In the genomic region with DNA sequence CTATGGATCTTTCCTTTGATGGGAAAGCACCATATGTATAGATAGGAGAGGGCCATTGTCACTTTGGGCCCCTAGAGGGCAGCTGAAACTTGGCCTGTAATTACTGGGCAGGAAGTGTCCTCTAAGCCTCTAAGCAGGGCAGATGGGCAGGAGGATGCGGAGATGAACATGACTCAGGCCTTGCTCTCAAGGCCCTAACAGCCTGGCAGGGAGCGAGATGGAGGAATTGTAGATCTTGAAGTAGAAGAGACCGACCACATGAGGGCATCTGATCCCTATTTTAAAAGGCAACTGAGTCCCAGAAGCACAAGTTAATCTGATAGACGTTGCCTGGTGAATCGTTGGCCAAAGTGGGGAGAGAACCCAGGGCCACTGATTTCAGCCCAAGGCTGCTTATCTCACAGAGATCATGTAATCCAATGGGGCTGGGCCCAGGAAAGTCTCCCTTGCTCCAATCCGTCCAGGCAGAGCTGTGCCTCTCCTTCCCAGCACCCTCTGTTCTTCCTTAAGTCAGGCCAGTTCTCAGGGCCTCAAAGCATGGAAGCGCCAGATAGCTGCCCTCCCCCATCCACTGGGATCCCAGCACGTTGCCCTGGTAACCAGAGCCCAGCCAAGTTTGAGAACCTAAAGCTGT, we compare ENCODE assay signal across 8 cellular contexts. TPM values are rescaled to one million over a fixed set of nuclear protein-coding genes. Genes with fewer than 3 reads are reported as not detected.
DNase-seq lines count a peak whose midpoint lies in the region; ATAC-seq lines count a peak whose summit lies in the region.

No MANE protein-coding gene starts in this region.

- no peaks in the 10 kb centered on the region for H3K9me3 Mint-ChIP-seq in memory B cell

- no peak overlapping the region for H3K4me3 Mint-ChIP-seq in memory B cell

- H3K27ac Mint-ChIP-seq in memory B cell, result no peak overlapping the region

- H3K36me3 Mint-ChIP-seq in memory B cell, result no peaks in the 10 kb centered on the region

- peaks cover 5% of the 10 kb centered on the region for H3K27me3 Mint-ChIP-seq in memory B cell

- ATAC-seq in memory B cell (ENCODE audit: low read depth) (peak; percentile 85), GM21737 (IDR thresholded peaks at IDR 0.05; ENCODE audit: unreplicated experiment) (no peak), HG03439 (IDR thresholded peaks at IDR 0.05; ENCODE audit: unreplicated experiment) (no peak)

- DNase-seq in activated CD8-positive, alpha-beta memory T cell treated with anti-CD3 and anti-CD28 coated beads, Interleukin-2, amount 50 U/mL, for 4 hours, result peak; percentile 27
- no peak for DNase-seq in activated CD8-positive, alpha-beta memory T cell treated with anti-CD3 and anti-CD28 coated beads, Interleukin-2, amount 50 U/mL, for 48 hours
- DNase-seq in LHCN-M2 (ENCODE audit: low read depth) (peak; percentile 90), T-helper 1 cell (peak in 3 of 5 donors; percentile 12 to 75 (median 32)), dermis blood vessel endothelial cell (peak; percentile 90), memory B cell (ENCODE audit: low spot score in 2 of 2) (peak in 1 of 2 donors; percentile 38)

- no peaks in the 10 kb centered on the region for H3K4me1 Mint-ChIP-seq in memory B cell

RNA-seq across cellular contexts. Expression of gene SEPTIN3, which starts 2.5 kb away (rescaled TPM):
- not detected in 2 replicates for total RNA-seq in LHCN-M2 (2014; rRNA removed)
- polyA plus RNA-seq in LHCN-M2 (2012), result 0.02 TPM
- under 0.01 and 0.14 TPM in 2 replicates for total RNA-seq in dermis blood vessel endothelial cell

RNA-seq across cellular contexts. Expression of gene CENPM, which starts 19.8 kb away (rescaled TPM):
- total RNA-seq in LHCN-M2 (2014; rRNA removed) (47.1 and 56.0 TPM in 2 replicates), dermis blood vessel endothelial cell (13.1 and 34.2 TPM in 2 replicates)
- 48.3 TPM for polyA plus RNA-seq in LHCN-M2 (2012)

RNA-seq across cellular contexts. Expression of gene WBP2NL, which starts 31.9 kb away (rescaled TPM):
- total RNA-seq in LHCN-M2 (2014; rRNA removed) (not detected in 2 replicates), dermis blood vessel endothelial cell (0.34 TPM in 1 of 2 replicates, not detected in the other)
- not detected for polyA plus RNA-seq in LHCN-M2 (2012)

RNA-seq across cellular contexts. Expression of gene TNFRSF13C, which starts 40.1 kb away (rescaled TPM):
- total RNA-seq in LHCN-M2 (2014; rRNA removed) (0.17 TPM in 1 of 2 replicates, not detected in the other), dermis blood vessel endothelial cell (not detected in 2 replicates)
- 0.06 TPM for polyA plus RNA-seq in LHCN-M2 (2012)
